Comparison of ENCODE assay signal across 8 cellular contexts in genomic region chr11:130315354-130315970, GRCh38. TPM values are rescaled to one million over a fixed set of nuclear protein-coding genes. Genes with fewer than 3 reads are reported as not detected.
A peak's percentile ranks its signal among the peaks of the same experiment; 100 is the strongest.
DNase-seq lines count a peak whose midpoint lies in the region; ATAC-seq and TF ChIP-seq lines count a peak whose summit lies in the region.

No MANE protein-coding gene starts in this region.

- H3K27me3 ChIP-seq in HUES6 (ENCODE audit: control insufficient read depth, insufficient read depth, low read length), result no peaks in the 10 kb centered on the region
- H3K27me3 ChIP-seq in neural cell (ENCODE audit: insufficient read depth, low read depth, low read length), result no peaks in the 10 kb centered on the region

- peak; percentile 39 for ATAC-seq in GM19438 (IDR thresholded peaks at IDR 0.05; ENCODE audit: low read depth, unreplicated experiment)
- ATAC-seq in activated CD8-positive, alpha-beta memory T cell treated with anti-CD3 and anti-CD28 coated beads, Interleukin-2, amount 10 ng/mL, durations not matched to agents 7 days and 5 days, result peak; percentile 40

- TF ChIP-seq CTCF in AG09309 (IDR thresholded peaks at IDR 0.05; ENCODE audit: control insufficient read depth, insufficient read depth, low read depth, low read length, missing control alignments) (no peak), neural cell (IDR thresholded peaks at IDR 0.05; ENCODE audit: poor library complexity, severe bottlenecking) (no peak)

- H3K27ac Mint-ChIP-seq in activated CD8-positive, alpha-beta memory T cell treated with anti-CD3 and anti-CD28 coated beads, Interleukin-2, amount 10 ng/mL, durations not matched to agents 7 days and 5 days, result peak overlapping the region; percentile 96

- no peak for TF ChIP-seq EP300 in neural cell (conservative IDR thresholded peaks at IDR 0.05; ENCODE audit: poor library complexity, severe bottlenecking)

- peaks cover 35% of the 10 kb centered on the region for H3K79me2 ChIP-seq in neural cell (replicated peaks; ENCODE audit: insufficient read depth, low read length)

- DNase-seq in AG09309 (ENCODE audit: low read depth), result no peak
- DNase-seq in activated CD8-positive, alpha-beta memory T cell treated with anti-CD3 and anti-CD28 coated beads, Interleukin-2, amount 10 ng/mL, durations not matched to agents 7 days and 5 days, result peak; percentile 80
- DNase-seq in epithelial cell of prostate (ENCODE audit: low read depth, low spot score), result no peak
- no peak for DNase-seq in SHP77 (lab: John Stamatoyannopoulos, UW)

- CTCF ChIA-PET in activated CD8-positive, alpha-beta memory T cell treated with anti-CD3 and anti-CD28 coated beads, Interleukin-2, amount 10 ng/mL, durations not matched to agents 7 days and 5 days (lab: Charles Lee), result no interaction called here

- H3K9me3 ChIP-seq in HUES6 (ENCODE audit: control insufficient read depth, insufficient read depth, low read depth, low read length), result peaks cover 2% of the 10 kb centered on the region
- H3K9me3 ChIP-seq in neural cell (ENCODE audit: low read length), result no peaks in the 10 kb centered on the region

- H3K9me2 ChIP-seq in neural cell (ENCODE audit: insufficient read depth, low read length), result no peaks in the 10 kb centered on the region

- H3K36me3 ChIP-seq in HUES6 (ENCODE audit: control insufficient read depth, insufficient read depth, low read length), result no peaks in the 10 kb centered on the region
- H3K36me3 ChIP-seq in neural cell (ENCODE audit: insufficient read depth, low read length), result no peaks in the 10 kb centered on the region

- H3K9ac ChIP-seq in HUES6 (ENCODE audit: low read length) (peak overlapping the region; percentile 50), neural cell (ENCODE audit: low read length) (peak overlapping the region; percentile 43)

- no peaks in the 10 kb centered on the region for H3K9me3 Mint-ChIP-seq in activated CD8-positive, alpha-beta memory T cell treated with anti-CD3 and anti-CD28 coated beads, Interleukin-2, amount 10 ng/mL, durations not matched to agents 7 days and 5 days (ENCODE audit: low read depth)

- no peaks in the 10 kb centered on the region for H3K27me3 Mint-ChIP-seq in activated CD8-positive, alpha-beta memory T cell treated with anti-CD3 and anti-CD28 coated beads, Interleukin-2, amount 10 ng/mL, durations not matched to agents 7 days and 5 days

- peak overlapping the region; percentile 85 for H3K4me3 Mint-ChIP-seq in activated CD8-positive, alpha-beta memory T cell treated with anti-CD3 and anti-CD28 coated beads, Interleukin-2, amount 10 ng/mL, durations not matched to agents 7 days and 5 days

- H2AFZ ChIP-seq in neural cell (ENCODE audit: low read depth, low read length), result peak overlapping the region; percentile 42

- H3K4me1 Mint-ChIP-seq in activated CD8-positive, alpha-beta memory T cell treated with anti-CD3 and anti-CD28 coated beads, Interleukin-2, amount 10 ng/mL, durations not matched to agents 7 days and 5 days, result peaks cover 37% of the 10 kb centered on the region

- H3K36me3 Mint-ChIP-seq in activated CD8-positive, alpha-beta memory T cell treated with anti-CD3 and anti-CD28 coated beads, Interleukin-2, amount 10 ng/mL, durations not matched to agents 7 days and 5 days, result peaks cover 5% of the 10 kb centered on the region

- H3K27ac ChIP-seq in HUES6 (ENCODE audit: low read depth, low read length), result no peak overlapping the region
- peak overlapping the region; percentile 81 for H3K27ac ChIP-seq in epithelial cell of prostate
- H3K27ac ChIP-seq in neural cell (ENCODE audit: low read length), result peak overlapping the region; percentile 55
- peak overlapping the region; percentile 82 for H3K27ac ChIP-seq in temporal lobe (ENCODE audit: low read depth, low read length)

- TF ChIP-seq RAD21 in neural cell (conservative IDR thresholded peaks at IDR 0.05), result no peak

- peak overlapping the region; percentile 30; the same call in 1 of the 2 replicates for H3K4me3 ChIP-seq in AG09309 (ENCODE audit: control insufficient read depth, low read depth, low read length)
- peak overlapping the region; percentile 58 for H3K4me3 ChIP-seq in HUES6 (ENCODE audit: low read depth, low read length)
- H3K4me3 ChIP-seq in neural cell (ENCODE audit: low read length), result peak overlapping the region; percentile 83

- peaks cover 30% of the 10 kb centered on the region for H3K4me1 ChIP-seq in HUES6 (ENCODE audit: control insufficient read depth, insufficient read depth, low read length)

- H3F3A ChIP-seq in neural cell (ENCODE audit: insufficient read depth, low read length, poor library complexity, severe bottlenecking), result no peaks in the 10 kb centered on the region

- H3K4me2 ChIP-seq in neural cell (ENCODE audit: low read length), result no peak overlapping the region

- H4K20me1 ChIP-seq in neural cell (ENCODE audit: insufficient read depth), result no peaks in the 10 kb centered on the region

TF ChIP-seq in neural cell, 6 proteins besides CTCF, POLR2A, EP300 and RAD21:
- no peak for TF ChIP-seq POLR2AphosphoS5 (IDR thresholded peaks at IDR 0.05)
- TF ChIP-seq TAF1 (IDR thresholded peaks at IDR 0.05; ENCODE audit: low read depth), result peak; percentile 33

RNA-seq across cellular contexts. Expression of gene ZBTB44, which starts 0.7 kb away (rescaled TPM):
- 10 to 100 TPM; 36.9 to 41.7 TPM for total RNA-seq in activated CD8-positive, alpha-beta memory T cell treated with anti-CD3 and anti-CD28 coated beads, Interleukin-2, amount 10 ng/mL, durations not matched to agents 7 days and 5 days
- polyA plus RNA-seq in neural cell, result 23.3 and 24.0 TPM in 2 replicates
- 103 and 120 TPM in 2 replicates for polyA minus RNA-seq in neural cell
- total RNA-seq in temporal lobe, result 85.3 TPM

Comparison
In these comparisons a context has a peak if more than half of its experiments do, and no peak if none do; other contexts are left out.
1. H3K4me3 ChIP-seq: peak in every context shown above with its lines; median percentile 83 in neural cell; 58 in HUES6; 30 in AG09309.